18 cellular contexts compared by ENCODE assay signal in genomic region chr12:57716305-57716704, GRCh38. TPM values are rescaled to one million over a fixed set of nuclear protein-coding genes. Genes with fewer than 3 reads are reported as not detected.
DNase-seq lines count a peak whose midpoint lies in the region; ATAC-seq and TF ChIP-seq lines count a peak whose summit lies in the region.
"Had no signal": no experiment of that assay in that cellular context is flagged by ENCODE, and none has a peak within 500 bp of the region (broad histone marks: within the 10 kb centered on the region; RNA-seq: fewer than 3 reads in every experiment).

No MANE protein-coding gene starts in this region.

- no peaks in the 10 kb centered on the region for H3K9me2 ChIP-seq in PC-9 (ENCODE audit: insufficient read depth)

- no peak overlapping the region for H3K4me3 Mint-ChIP-seq in osteocyte (ENCODE audit: unreplicated experiment)
- H3K4me3 Mint-ChIP-seq: H9 had no signal

- no peak overlapping the region for H3K4me2 ChIP-seq in PC-9
- H3K4me2 ChIP-seq: BLaER1 had no signal

- no peaks in the 10 kb centered on the region for H4K20me1 ChIP-seq in PC-9 (ENCODE audit: insufficient read depth)
- H4K20me1 ChIP-seq: BLaER1 had no signal

- H3K36me3 Mint-ChIP-seq in osteocyte (ENCODE audit: unreplicated experiment), result peaks cover 34% of the 10 kb centered on the region

- H3K36me3 ChIP-seq in right atrium auricular region (peaks cover 59% of the 10 kb centered on the region), esophagus muscularis mucosa (peaks cover 54 to 94% (median 74%) of the 10 kb centered on the region in 4 donors), PC-9 (ENCODE audit: low read depth) (0 out of 2 replicates have a peak, but pooled peaks cover 3% of the 10 kb centered on the region)

- WGBS in esophagus muscularis mucosa, result 94% methylated on average over 4 of the region's 4 CpGs

- H3K27ac ChIP-seq in right atrium auricular region (no peak overlapping the region), esophagus muscularis mucosa (replicated peaks in 1 of 4) (no peak overlapping the region), PC-9 (no peak overlapping the region)
- H3K27ac ChIP-seq: BLaER1 had no signal

- no peaks in the 10 kb centered on the region for H3K9me3 ChIP-seq in right atrium auricular region
- no peaks in the 10 kb centered on the region for H3K9me3 ChIP-seq in esophagus muscularis mucosa
- no peaks in the 10 kb centered on the region for H3K9me3 ChIP-seq in PC-9 (ENCODE audit: insufficient read depth, low read depth)
- H3K9me3 ChIP-seq: BLaER1 had no signal

- POLR2A ChIA-PET in PC-9 (lab: Charles Lee; ENCODE audit: unreplicated experiment), result no interaction called here

- no peaks in the 10 kb centered on the region for H3F3A ChIP-seq in PC-9 (ENCODE audit: insufficient read depth, low read depth)

- CTCF ChIA-PET in PC-9 (lab: Charles Lee), result no interaction called here

- no TSS peak for BruUV-seq in PC-9 (replicated peaks; lab: Mats Ljungman, UMichigan)

- H3K27me3 Mint-ChIP-seq in osteocyte (ENCODE audit: unreplicated experiment), result no peaks in the 10 kb centered on the region
- H3K27me3 Mint-ChIP-seq: CD8-positive, alpha-beta memory T cell had no signal

- no peaks in the 10 kb centered on the region for H3K4me1 Mint-ChIP-seq in osteocyte (ENCODE audit: unreplicated experiment)
- H3K4me1 Mint-ChIP-seq: H9 had no signal

- no peak overlapping the region for H2AFZ ChIP-seq in PC-9

- TF ChIP-seq POLR2A in esophagus muscularis mucosa (IDR thresholded peaks at IDR 0.05; ENCODE audit: low read depth), result no peak

- DNase-seq in right atrium auricular region (ENCODE audit: low spot score), result peak; percentile 26
- no peak for DNase-seq in Right ventricle myocardium superior
- peak; percentile 8 for DNase-seq in esophagus muscularis mucosa (ENCODE audit: extremely low spot score)
- DNase-seq in osteocyte (ENCODE audit: extremely low spot score, unreplicated experiment), result peak; percentile 59
- DNase-seq in T-helper 2 cell, result no peak
- DNase-seq in epidermal melanocyte (ENCODE audit: insufficient read length, low spot score), result no peak
- no peak for DNase-seq in PC-9
- no peak for DNase-seq in putamen (ENCODE audit: low spot score)
- DNase-seq: 8988T; CD8-positive, alpha-beta memory T cell; COR-L47; DMS 273 treated with DMSO at 0.1 percent for 48 hours; DMS53; DND-41; EL; H9 had no signal

- H3K27ac Mint-ChIP-seq in osteocyte (ENCODE audit: unreplicated experiment), result no peak overlapping the region

- H3K4me1 ChIP-seq in right atrium auricular region (no peaks in the 10 kb centered on the region), esophagus muscularis mucosa (no peaks in the 10 kb centered on the region), PC-9 (replicated peaks; ENCODE audit: insufficient read depth) (no peaks in the 10 kb centered on the region)
- H3K4me1 ChIP-seq: BLaER1 had no signal

- TF ChIP-seq CTCF in right atrium auricular region (IDR thresholded peaks at IDR 0.05) (no peak), esophagus muscularis mucosa (IDR thresholded peaks at IDR 0.05) (no peak), osteocyte (IDR thresholded peaks at IDR 0.05) (no peak), PC-9 (conservative IDR thresholded peaks at IDR 0.05) (no peak)

- H3K27me3 ChIP-seq in right atrium auricular region (no peaks in the 10 kb centered on the region), esophagus muscularis mucosa (no peaks in the 10 kb centered on the region), PC-9 (ENCODE audit: insufficient read depth, low read depth) (no peaks in the 10 kb centered on the region)
- H3K27me3 ChIP-seq: BLaER1 had no signal

- H3K79me2 ChIP-seq in PC-9 (ENCODE audit: low read depth), result no peaks in the 10 kb centered on the region

- H3K4me3 ChIP-seq in right atrium auricular region, result no peak overlapping the region
- H3K4me3 ChIP-seq in esophagus muscularis mucosa, result no peak overlapping the region
- H3K4me3 ChIP-seq in PC-9, result no peak overlapping the region
- H3K4me3 ChIP-seq: BLaER1, GM12878 had no signal

- no peak for TF ChIP-seq EP300 in esophagus muscularis mucosa (IDR thresholded peaks at IDR 0.05)

- no peak for ATAC-seq in Right ventricle myocardium superior (ENCODE audit: poor library complexity)
- ATAC-seq: GM12878 had no signal

- peaks cover 6% of the 10 kb centered on the region for H3K9me3 Mint-ChIP-seq in osteocyte (ENCODE audit: unreplicated experiment)
- H3K9me3 Mint-ChIP-seq: CD8-positive, alpha-beta memory T cell; H9 had no signal

- intact Hi-C loops in Right ventricle myocardium superior (cut with DNase I) (no loop called here), esophagus muscularis mucosa (cut with DNase I) (no loop called here), PC-9 (cut with micrococcal nuclease; ENCODE audit: unreplicated experiment) (no loop called here)

RNA-seq across cellular contexts. Expression of gene AGAP2, which starts 22.2 kb away (rescaled TPM):
- total RNA-seq in right atrium auricular region (1 to 10 TPM in 1 of 2 donors, under 1 TPM in 1; 0.75 to 4.8 TPM), Right ventricle myocardium superior (6.6 TPM), esophagus muscularis mucosa (10 to 100 TPM in 1 of 4 donors, 1 to 10 TPM in 3; 2.5 to 11.2 (median 3.6) TPM), osteocyte (2.4 and 2.6 TPM in 2 replicates), PC-9 (2021) (0.40 and 0.50 TPM in 2 replicates)

RNA-seq across cellular contexts. Expression of gene OS9, which starts 22.4 kb away (rescaled TPM):
- total RNA-seq in right atrium auricular region (100 to 1,000 TPM; 161 to 173 TPM), Right ventricle myocardium superior (102 TPM), esophagus muscularis mucosa (100 to 1,000 TPM; 139 to 223 (median 148) TPM), osteocyte (338 and 363 TPM in 2 replicates), PC-9 (2021) (96.7 and 108 TPM in 2 replicates)

RNA-seq across cellular contexts. Expression of gene TSPAN31, which starts 28.5 kb away (rescaled TPM):
- total RNA-seq in right atrium auricular region, result 10 to 100 TPM; 50.3 to 59.6 TPM
- 27.5 TPM for total RNA-seq in Right ventricle myocardium superior
- 10 to 100 TPM; 34.3 to 45.1 (median 42.1) TPM for total RNA-seq in esophagus muscularis mucosa
- total RNA-seq in osteocyte, result 36.2 and 37.4 TPM in 2 replicates
- 18.2 and 22.5 TPM in 2 replicates for total RNA-seq in PC-9 (2021)

RNA-seq across cellular contexts. Expression of gene CDK4, which starts 35.8 kb away (rescaled TPM):
- total RNA-seq in right atrium auricular region (10 to 100 TPM; 32.1 to 59.7 TPM), Right ventricle myocardium superior (41.1 TPM), esophagus muscularis mucosa (10 to 100 TPM; 43.6 to 85.7 (median 71.3) TPM), osteocyte (137 and 142 TPM in 2 replicates), PC-9 (2021) (156 and 194 TPM in 2 replicates)

RNA-seq across cellular contexts. Expression of gene MARCHF9, which starts 38.6 kb away (rescaled TPM):
- 10 to 100 TPM in 1 of 2 donors, 1 to 10 TPM in 1; 8.4 to 11.6 TPM for total RNA-seq in right atrium auricular region
- 12.2 TPM for total RNA-seq in Right ventricle myocardium superior
- total RNA-seq in esophagus muscularis mucosa, result 10 to 100 TPM in 2 of 4 donors, 1 to 10 TPM in 2; 5.6 to 16.9 (median 10.7) TPM
- total RNA-seq in osteocyte, result 19.2 and 21.1 TPM in 2 replicates
- 18.9 and 21.2 TPM in 2 replicates for total RNA-seq in PC-9 (2021)

Comparison
In these comparisons a context has a peak if more than half of its experiments do, and no peak if none do; other contexts are left out.
1. DNase-seq: peak in right atrium auricular region (single experiment), esophagus muscularis mucosa (single experiment) and osteocyte (single experiment); none in Right ventricle myocardium superior (single experiment), T-helper 2 cell (0 of 5), epidermal melanocyte (single experiment), PC-9 (0 of 2) and putamen (single experiment).